In the genomic region with DNA sequence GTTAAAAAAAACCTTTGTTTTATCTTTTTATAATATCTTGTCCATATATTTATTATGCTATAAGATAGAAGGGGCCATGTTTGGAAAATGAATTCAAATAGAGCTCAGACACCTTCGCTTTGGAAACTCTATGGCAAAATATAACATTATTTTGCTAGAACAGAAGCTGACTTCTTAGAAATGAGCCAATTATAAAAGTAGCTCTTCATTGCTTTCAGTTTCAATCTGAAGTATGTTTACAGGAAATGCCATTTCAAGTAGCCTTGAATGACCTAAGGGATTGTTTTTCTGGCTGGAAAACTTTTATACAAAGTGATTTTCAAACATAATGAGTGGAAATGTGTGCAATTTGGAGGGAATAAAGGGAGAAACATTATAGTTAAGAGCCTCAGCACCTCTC, we compare ENCODE assay signal across 8 cellular contexts. TPM values are rescaled to one million over a fixed set of nuclear protein-coding genes. Genes with fewer than 3 reads are reported as not detected.
DNase-seq lines count a peak whose midpoint lies in the region; ATAC-seq, FAIRE-seq and TF ChIP-seq lines count a peak whose summit lies in the region.

No MANE protein-coding gene starts in this region.

- peaks cover 0 to 11% (median 0%) of the 10 kb centered on the region in 11 experiments; a peak in 1 of 22 replicates for H3K9me3 ChIP-seq in BLaER1 treated with 17β-estradiol and CSF1 and Interleukin-3, amounts not matched to agents 10 nM and 100 nM (replicated peaks in 1 of 11)

- peak overlapping the region; percentile 21 to 76 (median 50); a peak in 20 of 22 replicates for H3K4me2 ChIP-seq in BLaER1 treated with 17β-estradiol and CSF1 and Interleukin-3, amounts not matched to agents 10 nM and 100 nM

- ATAC-seq in GM19395 (IDR thresholded peaks at IDR 0.05; ENCODE audit: unreplicated experiment): peak; percentile 87
- peak; percentile 88 for ATAC-seq in HG03520 (IDR thresholded peaks at IDR 0.05; ENCODE audit: unreplicated experiment)

- H3K9ac ChIP-seq in BLaER1 treated with 17β-estradiol and CSF1 and Interleukin-3, amounts not matched to agents 10 nM and 100 nM: no peak overlapping the region

- peak; percentile 10 for DNase-seq in putamen (ENCODE audit: low spot score)
- DNase-seq in SIG-M5 treated with dmso at 0.1 percent for 504 hours (lab: John Stamatoyannopoulos, UW; ENCODE audit: unreplicated experiment): no peak
- DNase-seq in chondrocyte (ENCODE audit: low spot score): no peak
- DNase-seq in activated CD8-positive, alpha-beta memory T cell treated with anti-CD3 and anti-CD28 coated beads for 24 hours: no peak

- no peaks in the 10 kb centered on the region for H3K36me3 Mint-ChIP-seq in chondrocyte (ENCODE audit: low read depth)

- no peaks in the 10 kb centered on the region for H3K4me1 Mint-ChIP-seq in chondrocyte (ENCODE audit: low read depth)

- H3K4me3 Mint-ChIP-seq in chondrocyte (ENCODE audit: unreplicated experiment): no peak overlapping the region

- peaks cover 3% of the 10 kb centered on the region for H3K27me3 Mint-ChIP-seq in chondrocyte (ENCODE audit: low read depth)

- no peaks in the 10 kb centered on the region for H3K9me3 Mint-ChIP-seq in chondrocyte (ENCODE audit: low read depth)

- peak; percentile 28 for FAIRE-seq in colon (lab: Jason Lieb, UNC)

- H3K27me3 ChIP-seq in BLaER1 treated with 17β-estradiol and CSF1 and Interleukin-3, amounts not matched to agents 10 nM and 100 nM: no peaks in the 10 kb centered on the region

- H3K36me3 ChIP-seq in BLaER1 treated with 17β-estradiol and CSF1 and Interleukin-3, amounts not matched to agents 10 nM and 100 nM: no peaks in the 10 kb centered on the region

- no peaks in the 10 kb centered on the region for H4K20me1 ChIP-seq in BLaER1 treated with 17β-estradiol and CSF1 and Interleukin-3, amounts not matched to agents 10 nM and 100 nM

- H3K4me3 ChIP-seq in BLaER1 treated with 17β-estradiol and CSF1 and Interleukin-3, amounts not matched to agents 10 nM and 100 nM: no peak overlapping the region; a peak in 1 of 20 replicates

- no peak overlapping the region for H3K27ac Mint-ChIP-seq in chondrocyte (ENCODE audit: unreplicated experiment)

- H3K4me1 ChIP-seq in BLaER1 treated with 17β-estradiol and CSF1 and Interleukin-3, amounts not matched to agents 10 nM and 100 nM: peaks cover 15 to 40% (median 21%) of the 10 kb centered on the region in 10 experiments; a peak in 19 of 20 replicates

- peak overlapping the region in 9 of 11 experiments; percentile 14 to 67 (median 51); a peak in 14 of 22 replicates for H3K27ac ChIP-seq in BLaER1 treated with 17β-estradiol and CSF1 and Interleukin-3, amounts not matched to agents 10 nM and 100 nM

- no peak for TF ChIP-seq CTCF in chondrocyte (IDR thresholded peaks at IDR 0.05)

RNA-seq across cellular contexts. Expression of a gene that starts 37.8 kb away (rescaled TPM):
- total RNA-seq in chondrocyte: not detected in 3 replicates

RNA-seq across cellular contexts. Expression of a gene that starts 53.4 kb away (rescaled TPM):
- not detected in 3 replicates for total RNA-seq in chondrocyte
